ENCODE assay signal across 10 cellular contexts in the genomic region with DNA sequence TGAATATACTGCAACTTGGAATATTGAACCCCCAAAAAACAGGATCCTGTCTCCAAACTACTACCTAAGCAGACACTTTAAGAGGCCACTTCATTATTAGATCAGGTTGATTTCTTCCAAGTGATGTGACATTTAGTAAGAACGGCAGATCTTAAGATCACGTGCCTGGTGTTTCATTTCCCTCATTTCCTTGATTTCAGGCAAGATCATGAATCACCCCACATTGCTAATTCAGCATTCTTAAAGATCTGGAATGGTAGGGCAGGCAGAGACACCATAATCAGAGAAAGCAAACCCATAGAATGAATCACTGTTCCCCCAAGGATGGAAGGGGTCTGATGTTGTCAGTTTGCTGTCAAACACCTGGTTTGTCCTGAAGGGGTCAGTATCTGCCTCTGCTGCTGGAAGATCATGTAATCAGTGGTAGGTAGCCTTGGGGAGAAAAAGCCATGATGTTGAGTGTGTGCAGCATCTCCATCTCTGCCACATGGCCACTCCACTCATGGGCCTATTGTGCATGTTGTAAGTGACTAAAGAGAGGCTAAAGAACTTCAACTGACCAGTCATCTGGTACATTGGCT.
DNase-seq lines count a peak whose midpoint lies in the region; ATAC-seq and TF ChIP-seq lines count a peak whose summit lies in the region.
"Had no signal": no experiment of that assay in that cellular context is flagged by ENCODE, and none has a peak within 500 bp of the region (broad histone marks: within the 10 kb centered on the region; RNA-seq: fewer than 3 reads in every experiment).

No MANE protein-coding gene starts in this region.

- no peak overlapping the region for H2AFZ ChIP-seq in osteoblast (ENCODE audit: low read length)

- H3K36me3 ChIP-seq in osteoblast (ENCODE audit: insufficient read depth, low read length) (no peaks in the 10 kb centered on the region), heart left ventricle (no peaks in the 10 kb centered on the region)

- intact Hi-C loops in activated CD4-positive, alpha-beta T cell treated with anti-CD3 and anti-CD28 coated beads, Interleukin-2, amount 10 ng/mL, durations not matched to agents 24 days and 14 days (cut with micrococcal nuclease), result no loop called here
- intact Hi-C loops in heart left ventricle (cut with DNase I), result loop anchor here in 2 of 10 donors (10.0 kb wide), 2 partner anchors 148 to 228 kb away; no protein-coding TSS in a partner anchor

- peak overlapping the region; percentile 53 for H3K4me3 Mint-ChIP-seq in activated CD4-positive, alpha-beta T cell treated with anti-CD3 and anti-CD28 coated beads, Interleukin-2, amount 10 ng/mL, durations not matched to agents 24 days and 14 days
- H3K4me3 Mint-ChIP-seq: brain had no signal

- no peaks in the 10 kb centered on the region for H3K27me3 ChIP-seq in osteoblast (ENCODE audit: insufficient read depth, low read length)
- H3K27me3 ChIP-seq in heart left ventricle, result no peaks in the 10 kb centered on the region

- H4K20me1 ChIP-seq in osteoblast (ENCODE audit: insufficient read depth, low read length), result no peaks in the 10 kb centered on the region

- H3K4me1 ChIP-seq in osteoblast (ENCODE audit: insufficient read depth, low read length) (peaks cover 3% of the 10 kb centered on the region), heart left ventricle (peaks cover 0 to 31% (median 0%) of the 10 kb centered on the region in 12 donors)

- H3K4me3 ChIP-seq in choroid plexus epithelial cell (ENCODE audit: low read depth, low read length) (no peak overlapping the region), osteoblast (ENCODE audit: insufficient read depth, low read length) (no peak overlapping the region), heart left ventricle (no peak overlapping the region)

- H3K9me3 ChIP-seq in osteoblast (ENCODE audit: low read depth, low read length) (no peaks in the 10 kb centered on the region), heart left ventricle (no peaks in the 10 kb centered on the region)

- H3K79me2 ChIP-seq in osteoblast (ENCODE audit: insufficient read depth, low read length), result no peaks in the 10 kb centered on the region

- no peaks in the 10 kb centered on the region for H3K27me3 Mint-ChIP-seq in activated CD4-positive, alpha-beta T cell treated with anti-CD3 and anti-CD28 coated beads, Interleukin-2, amount 10 ng/mL, durations not matched to agents 24 days and 14 days

- no peak for ATAC-seq in omental fat pad (ENCODE audit: low FRiP score)
- ATAC-seq in heart left ventricle, result no peak

- TF ChIP-seq POLR2A in heart left ventricle (IDR thresholded peaks at IDR 0.05), result no peak

- DNase-seq in activated CD4-positive, alpha-beta T cell treated with anti-CD3 and anti-CD28 coated beads, Interleukin-2, amount 10 ng/mL, durations not matched to agents 24 days and 14 days, result no peak
- no peak for DNase-seq in activated CD4-positive, alpha-beta T cell treated with anti-CD3 and anti-CD28 coated beads, Interleukin-2, amount 50 U/mL, for 4 hours
- DNase-seq in NCI-H748 treated with DMSO at 0.1 percent for 48 hours (lab: John Stamatoyannopoulos, UW) (peak; percentile 17), choroid plexus epithelial cell (ENCODE audit: low read depth) (peak; percentile 7), osteoblast (ENCODE audit: insufficient read length, low spot score, missing footprints) (no peak), anterior cingulate cortex (lab: John Stamatoyannopoulos, UW) (no peak), omental fat pad (ENCODE audit: low spot score) (no peak), heart left ventricle (no peak)
- DNase-seq: NCI-H1092 had no signal

- peak overlapping the region; percentile 87 for H3K27ac Mint-ChIP-seq in activated CD4-positive, alpha-beta T cell treated with anti-CD3 and anti-CD28 coated beads, Interleukin-2, amount 10 ng/mL, durations not matched to agents 24 days and 14 days
- H3K27ac Mint-ChIP-seq: brain had no signal

- H3K9me3 Mint-ChIP-seq in activated CD4-positive, alpha-beta T cell treated with anti-CD3 and anti-CD28 coated beads, Interleukin-2, amount 10 ng/mL, durations not matched to agents 24 days and 14 days, result peaks cover 10% of the 10 kb centered on the region

- no peak overlapping the region for H3K4me2 ChIP-seq in osteoblast (ENCODE audit: insufficient read depth, low read length)

- 86 to 93% (median 87%) methylated on average over 2 of the region's 2 CpGs for WGBS in heart left ventricle, 4 donors

- peaks cover 31% of the 10 kb centered on the region for H3K36me3 Mint-ChIP-seq in activated CD4-positive, alpha-beta T cell treated with anti-CD3 and anti-CD28 coated beads, Interleukin-2, amount 10 ng/mL, durations not matched to agents 24 days and 14 days (ENCODE audit: low read depth)
- H3K36me3 Mint-ChIP-seq: brain had no signal

- H3K27ac ChIP-seq in osteoblast (ENCODE audit: low read depth, low read length), result no peak overlapping the region
- no peak overlapping the region for H3K27ac ChIP-seq in heart left ventricle

- TF ChIP-seq CTCF in choroid plexus epithelial cell (conservative IDR thresholded peaks at IDR 0.05; ENCODE audit: low read depth, low read length), result peak; percentile 35
- peak; percentile 16 for TF ChIP-seq CTCF in osteoblast (IDR thresholded peaks at IDR 0.05; ENCODE audit: extremely low read depth, low read depth, low read length)
- TF ChIP-seq CTCF in omental fat pad (IDR thresholded peaks at IDR 0.05), result no peak
- TF ChIP-seq CTCF in heart left ventricle (IDR thresholded peaks at IDR 0.05), result no peak

- H3K4me1 Mint-ChIP-seq in activated CD4-positive, alpha-beta T cell treated with anti-CD3 and anti-CD28 coated beads, Interleukin-2, amount 10 ng/mL, durations not matched to agents 24 days and 14 days, result peaks cover 45% of the 10 kb centered on the region

Comparison
In these comparisons a context has a peak if more than half of its experiments do, and no peak if none do; other contexts are left out.
1. DNase-seq: peak in NCI-H748 treated with DMSO at 0.1 percent for 48 hours (single experiment) and choroid plexus epithelial cell (single experiment); none in activated CD4-positive, alpha-beta T cell treated with anti-CD3 and anti-CD28 coated beads, Interleukin-2, amount 10 ng/mL, durations not matched to agents 24 days and 14 days (single experiment), activated CD4-positive, alpha-beta T cell treated with anti-CD3 and anti-CD28 coated beads, Interleukin-2, amount 50 U/mL, for 4 hours (0 of 2), osteoblast (single experiment), anterior cingulate cortex (0 of 58), omental fat pad (single experiment) and heart left ventricle (0 of 5).
2. CTCF ChIP-seq: peak in choroid plexus epithelial cell (single experiment) and osteoblast (single experiment); none in omental fat pad (0 of 3) and heart left ventricle (0 of 12).